Comparison of ENCODE assay signal across 10 cellular contexts in the genomic region with DNA sequence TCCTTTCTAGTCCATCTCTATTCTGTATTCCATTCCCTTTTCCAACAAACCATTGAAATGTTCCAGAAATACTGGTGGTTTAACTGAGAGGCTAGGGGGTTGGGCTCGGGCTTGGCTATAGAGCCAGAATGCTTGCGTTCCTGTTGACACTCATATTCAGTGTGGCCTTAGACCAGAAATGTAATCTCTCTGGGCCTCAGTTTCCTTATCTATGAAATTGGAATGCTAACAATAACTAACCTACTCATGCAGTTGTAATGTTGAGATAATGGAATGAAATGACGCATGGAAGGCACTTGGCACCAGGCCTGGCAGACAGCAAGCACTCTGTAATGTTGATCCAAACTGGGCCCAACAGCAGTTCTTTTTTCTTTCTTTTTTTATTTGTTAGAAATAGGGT. TPM values are rescaled to one million over a fixed set of nuclear protein-coding genes. Genes with fewer than 3 reads are reported as not detected.
DNase-seq lines count a peak whose midpoint lies in the region; ATAC-seq, FAIRE-seq and TF ChIP-seq lines count a peak whose summit lies in the region.
"Had no signal": no experiment of that assay in that cellular context is flagged by ENCODE, and none has a peak within 500 bp of the region (broad histone marks: within the 10 kb centered on the region; RNA-seq: fewer than 3 reads in every experiment).

No MANE protein-coding gene starts in this region.

- no peak for FAIRE-seq in urothelium cell line (lab: Jason Lieb, UNC)

- ATAC-seq in body of pancreas = peak; percentile 74

- peaks cover 51% of the 10 kb centered on the region for H3K4me1 ChIP-seq in body of pancreas

- peaks cover 65% of the 10 kb centered on the region for H3K4me1 Mint-ChIP-seq in activated naive CD8-positive, alpha-beta T cell (ENCODE audit: low read depth)
- peaks cover 60% of the 10 kb centered on the region for H3K4me1 Mint-ChIP-seq in activated naive CD8-positive, alpha-beta T cell treated with anti-CD3 and anti-CD28 coated beads for 36 hours

- no peaks in the 10 kb centered on the region for H3K9me3 Mint-ChIP-seq in activated naive CD8-positive, alpha-beta T cell (ENCODE audit: low read depth)
- no peaks in the 10 kb centered on the region for H3K9me3 Mint-ChIP-seq in activated naive CD8-positive, alpha-beta T cell treated with anti-CD3 and anti-CD28 coated beads for 36 hours

- no peak for DNase-seq in activated naive CD8-positive, alpha-beta T cell treated with anti-CD3 and anti-CD28 coated beads for 36 hours
- DNase-seq in body of pancreas (peak; percentile 78 to 91 (median 84)), kidney epithelial cell (ENCODE audit: low read depth) (peak; percentile 47), urothelium cell line (ENCODE audit: low spot score) (peak; percentile 16), NCI-H187 (lab: John Stamatoyannopoulos, UW) (no peak), epidermal melanocyte (ENCODE audit: insufficient read length, low spot score) (no peak), SKM-1 (lab: John Stamatoyannopoulos, UW; ENCODE audit: unreplicated experiment) (no peak)
- DNase-seq: NCI-H748 treated with DMSO at 0.1 percent for 48 hours had no signal

- H3K27ac ChIP-seq in body of pancreas = peak overlapping the region in 3 of 4 donors; percentile 14 to 71 (median 52)
- H3K27ac ChIP-seq: C4-2B had no signal

- peaks cover 4% of the 10 kb centered on the region for H3K36me3 Mint-ChIP-seq in activated naive CD8-positive, alpha-beta T cell
- peaks cover 42% of the 10 kb centered on the region for H3K36me3 Mint-ChIP-seq in activated naive CD8-positive, alpha-beta T cell treated with anti-CD3 and anti-CD28 coated beads for 36 hours

- peak overlapping the region; percentile 80 for H3K27ac Mint-ChIP-seq in activated naive CD8-positive, alpha-beta T cell
- no peak overlapping the region for H3K27ac Mint-ChIP-seq in activated naive CD8-positive, alpha-beta T cell treated with anti-CD3 and anti-CD28 coated beads for 36 hours

- no peak for TF ChIP-seq POLR2A in body of pancreas (IDR thresholded peaks at IDR 0.05)

- H3K27me3 ChIP-seq in body of pancreas = no peaks in the 10 kb centered on the region
- no peaks in the 10 kb centered on the region for H3K27me3 ChIP-seq in kidney epithelial cell (ENCODE audit: control insufficient read depth, insufficient read depth, low read length)

- peaks cover 0 to 4% of the 10 kb centered on the region in 2 donors for H3K36me3 ChIP-seq in body of pancreas (replicated peaks in 1 of 2; ENCODE audit: insufficient read depth in 1 of 2, low read depth in 2 of 2)
- peaks cover 2% of the 10 kb centered on the region for H3K36me3 ChIP-seq in kidney epithelial cell (ENCODE audit: control insufficient read depth, insufficient read depth, low read length)

- 20 to 24% methylated on average over 3 of the region's 3 CpGs for WGBS in body of pancreas, 2 donors

- no peak overlapping the region for H3K4me3 Mint-ChIP-seq in activated naive CD8-positive, alpha-beta T cell
- H3K4me3 Mint-ChIP-seq in activated naive CD8-positive, alpha-beta T cell treated with anti-CD3 and anti-CD28 coated beads for 36 hours = no peak overlapping the region

- no peaks in the 10 kb centered on the region for H3K9me3 ChIP-seq in body of pancreas

- TF ChIP-seq CTCF in body of pancreas (IDR thresholded peaks at IDR 0.05) = no peak
- no peak for TF ChIP-seq CTCF in kidney epithelial cell (IDR thresholded peaks at IDR 0.05; ENCODE audit: insufficient read depth, low read length, poor library complexity, severe bottlenecking)

- no peak overlapping the region for H3K4me3 ChIP-seq in body of pancreas
- no peak overlapping the region for H3K4me3 ChIP-seq in kidney epithelial cell (ENCODE audit: low read depth, low read length)

- no peaks in the 10 kb centered on the region for H3K27me3 Mint-ChIP-seq in activated naive CD8-positive, alpha-beta T cell
- no peaks in the 10 kb centered on the region for H3K27me3 Mint-ChIP-seq in activated naive CD8-positive, alpha-beta T cell treated with anti-CD3 and anti-CD28 coated beads for 36 hours

- intact Hi-C loops in body of pancreas (cut with DNase I) = no loop called here

RNA-seq across cellular contexts. Expression of a gene that starts 26.8 kb away (rescaled TPM):
- total RNA-seq in activated naive CD8-positive, alpha-beta T cell treated with anti-CD3 and anti-CD28 coated beads for 36 hours = 10 to 100 TPM; 80.2 to 80.3 TPM
- 10 to 100 TPM; 28.0 to 41.0 TPM for total RNA-seq in body of pancreas
- total RNA-seq in kidney epithelial cell = 13.5 and 20.8 TPM in 2 replicates

Comparison
In these comparisons a context has a peak if more than half of its experiments do, and no peak if none do; other contexts are left out.
1. DNase-seq: peak in body of pancreas (4 of 4), kidney epithelial cell (single experiment) and urothelium cell line (single experiment); none in activated naive CD8-positive, alpha-beta T cell treated with anti-CD3 and anti-CD28 coated beads for 36 hours (single experiment), NCI-H187 (0 of 2), epidermal melanocyte (single experiment) and SKM-1 (single experiment).